ENCODE assay signal across 1 cellular context in the genomic region with DNA sequence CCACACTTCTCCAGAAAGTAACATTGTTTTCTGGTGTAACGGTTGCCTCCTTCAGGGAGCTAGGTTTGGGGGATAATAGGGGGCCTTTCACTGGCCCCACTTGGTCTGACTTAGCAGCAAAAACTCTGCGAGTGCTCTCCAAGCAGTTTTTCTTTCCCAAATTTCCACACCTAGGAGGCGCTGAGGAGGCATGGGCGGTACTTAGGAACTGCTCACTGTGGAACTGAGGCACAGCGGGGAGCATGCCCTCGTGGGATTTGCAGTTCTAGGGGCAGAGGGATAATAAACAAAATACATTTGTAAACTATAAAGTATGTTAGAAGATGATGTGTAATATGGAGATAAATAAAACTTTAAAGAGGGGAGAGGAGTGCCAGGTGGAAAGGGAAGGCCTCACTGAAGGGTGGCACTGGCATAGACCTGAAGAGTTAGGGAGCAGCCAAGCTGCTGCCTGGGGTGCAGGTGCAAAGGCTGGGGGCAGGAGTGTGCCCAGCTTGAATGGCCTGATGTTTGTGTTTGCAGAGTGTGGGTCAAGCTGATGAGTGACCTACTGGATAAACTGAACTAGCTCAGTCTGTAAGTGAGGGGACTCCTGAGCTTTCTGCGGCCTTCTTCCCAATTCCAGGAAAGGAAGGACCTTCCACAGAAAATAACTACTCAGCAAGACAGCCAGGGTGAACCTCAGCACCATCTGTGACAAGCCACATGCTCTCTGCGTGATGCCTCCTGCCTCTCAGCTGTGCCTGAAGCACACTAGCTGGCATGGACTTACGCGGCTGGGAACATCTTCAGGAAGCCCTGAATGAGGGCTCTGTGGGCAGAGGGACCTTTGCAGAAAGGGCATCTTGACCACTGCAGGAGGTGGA.
TF ChIP-seq lines count a peak whose summit lies in the region.

No MANE protein-coding gene starts in this region.

TF ChIP-seq in SK-N-SH treated with all-trans-retinoic acid at 6 μM for 48 hours, 23 proteins besides CTCF, POLR2A, EP300 and RAD21 (continued from another document):
- TF ChIP-seq, protein P1, sequence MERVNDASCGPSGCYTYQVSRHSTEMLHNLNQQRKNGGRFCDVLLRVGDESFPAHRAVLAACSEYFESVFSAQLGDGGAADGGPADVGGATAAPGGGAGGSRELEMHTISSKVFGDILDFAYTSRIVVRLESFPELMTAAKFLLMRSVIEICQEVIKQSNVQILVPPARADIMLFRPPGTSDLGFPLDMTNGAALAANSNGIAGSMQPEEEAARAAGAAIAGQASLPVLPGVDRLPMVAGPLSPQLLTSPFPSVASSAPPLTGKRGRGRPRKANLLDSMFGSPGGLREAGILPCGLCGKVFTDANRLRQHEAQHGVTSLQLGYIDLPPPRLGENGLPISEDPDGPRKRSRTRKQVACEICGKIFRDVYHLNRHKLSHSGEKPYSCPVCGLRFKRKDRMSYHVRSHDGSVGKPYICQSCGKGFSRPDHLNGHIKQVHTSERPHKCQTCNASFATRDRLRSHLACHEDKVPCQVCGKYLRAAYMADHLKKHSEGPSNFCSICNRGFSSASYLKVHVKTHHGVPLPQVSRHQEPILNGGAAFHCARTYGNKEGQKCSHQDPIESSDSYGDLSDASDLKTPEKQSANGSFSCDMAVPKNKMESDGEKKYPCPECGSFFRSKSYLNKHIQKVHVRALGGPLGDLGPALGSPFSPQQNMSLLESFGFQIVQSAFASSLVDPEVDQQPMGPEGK (CRISPR knock-in tag; IDR thresholded peaks at IDR 0.05; ENCODE audit: borderline replicate concordance), result no peak
- no peak for TF ChIP-seq ZNF565 (CRISPR knock-in tag; conservative IDR thresholded peaks at IDR 0.05; ENCODE audit: low read depth)
- no peak for TF ChIP-seq POU6F1 (CRISPR knock-in tag; IDR thresholded peaks at IDR 0.05; ENCODE audit: borderline replicate concordance, low read depth)
- TF ChIP-seq PPARA (CRISPR knock-in tag; IDR thresholded peaks at IDR 0.05; ENCODE audit: borderline replicate concordance), result no peak
- TF ChIP-seq CSDC2 (CRISPR knock-in tag; IDR thresholded peaks at IDR 0.05), result no peak
- no peak for TF ChIP-seq ZFP30 (CRISPR knock-in tag; IDR thresholded peaks at IDR 0.05)
- no peak for TF ChIP-seq OSR1 (CRISPR knock-in tag; IDR thresholded peaks at IDR 0.05)
- TF ChIP-seq CSRNP3 (CRISPR knock-in tag; IDR thresholded peaks at IDR 0.05), result no peak
- TF ChIP-seq TSHZ2 (CRISPR knock-in tag; IDR thresholded peaks at IDR 0.05), result no peak
- TF ChIP-seq GLIS3 (CRISPR knock-in tag; IDR thresholded peaks at IDR 0.05), result no peak
- no peak for TF ChIP-seq ZNF70 (CRISPR knock-in tag; IDR thresholded peaks at IDR 0.05)
- TF ChIP-seq ZFP3 (CRISPR knock-in tag; IDR thresholded peaks at IDR 0.05), result no peak
TF ChIP-seq in SK-N-SH treated with all-trans-retinoic acid at 6 μM for 48 hours: peak in this region for 0.
